28 cellular contexts compared by ENCODE assay signal in the genomic region with DNA sequence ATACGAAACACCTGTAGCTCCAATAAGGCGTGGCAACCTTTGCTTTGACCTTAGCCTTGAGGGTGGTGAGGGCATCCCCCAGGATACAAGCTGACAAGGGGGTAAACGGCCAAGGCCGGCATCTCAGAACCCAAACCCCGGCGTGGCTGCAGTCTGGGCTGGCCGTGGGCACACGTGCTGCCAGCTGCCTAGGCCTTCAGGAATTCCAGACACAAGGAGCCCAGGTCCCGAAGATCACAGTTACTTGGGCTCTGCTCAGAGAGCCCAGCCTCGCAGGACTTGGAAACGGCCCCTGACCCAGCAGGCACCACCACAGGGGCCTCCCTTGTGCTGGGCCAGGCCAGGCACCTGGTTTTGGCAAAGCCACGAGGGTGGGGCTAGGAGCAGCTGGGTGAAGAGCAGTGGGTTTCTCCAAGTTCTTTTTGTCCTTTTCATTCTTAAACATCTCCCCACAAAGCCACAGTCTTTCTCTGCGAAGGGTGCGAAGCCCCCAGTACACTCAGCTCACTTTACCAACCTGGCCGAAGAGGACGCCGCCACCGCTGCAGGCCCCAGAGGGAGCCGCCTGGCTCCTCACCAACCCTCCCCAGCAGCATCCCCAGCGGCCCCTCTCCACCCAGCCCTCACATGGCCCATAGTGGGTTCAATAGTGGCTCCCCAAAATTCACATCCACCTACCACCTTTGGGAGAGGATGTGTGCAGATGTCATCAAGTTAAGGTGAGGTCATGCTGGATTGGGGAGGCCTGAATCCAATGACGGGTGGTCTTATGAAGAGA.
"Had no signal": no experiment of that assay in that cellular context is flagged by ENCODE, and none has a peak within 500 bp of the region (broad histone marks: within the 10 kb centered on the region; RNA-seq: fewer than 3 reads in every experiment).

No MANE protein-coding gene starts in this region.

- H2AFZ ChIP-seq: hepatocyte had no signal

- ATAC-seq: foreskin keratinocyte; gastroesophageal sphincter; heart left ventricle; lower lobe of right lung; pancreas; right lobe of liver; stimulated activated effector memory CD8-positive, alpha-beta T cell treated with anti-CD3 and anti-CD28 coated beads, Interleukin-12 subunit alpha, Interleukin-12 subunit beta, amount 100 ng/mL, for 72 hours had no signal

- H3K4me3 Mint-ChIP-seq: nephron; stimulated activated effector memory CD8-positive, alpha-beta T cell treated with anti-CD3 and anti-CD28 coated beads, Interleukin-12 subunit alpha, Interleukin-12 subunit beta, amount 100 ng/mL, for 72 hours had no signal

- H3K27ac ChIP-seq: coronary artery, esophagus muscularis mucosa, foreskin keratinocyte, gastroesophageal sphincter, heart left ventricle, hepatocyte, left ventricle myocardium inferior, lower lobe of right lung, pancreas, right lobe of liver, stomach, thyroid gland, upper lobe of left lung, uterus had no signal

- H3K4me2 ChIP-seq: hepatocyte had no signal

- H3K79me2 ChIP-seq: hepatocyte had no signal

- H3K9me3 ChIP-seq: esophagus muscularis mucosa, gastroesophageal sphincter, heart left ventricle, left ventricle myocardium inferior, lower lobe of right lung, pancreas, right lobe of liver, stomach, thyroid gland, upper lobe of left lung, uterus had no signal

- FAIRE-seq: endothelial cell of umbilical vein, pancreas, small intestine had no signal

- H3K27me3 ChIP-seq: esophagus muscularis mucosa, foreskin keratinocyte, gastroesophageal sphincter, heart left ventricle, hepatocyte, pancreas, right lobe of liver, stomach, thyroid gland, upper lobe of left lung, uterus had no signal

- H3K27me3 Mint-ChIP-seq: naive B cell, progenitor cell of endocrine pancreas had no signal

- H3K4me3 ChIP-seq: coronary artery, esophagus muscularis mucosa, gastroesophageal sphincter, heart left ventricle, hepatocyte, left ventricle myocardium inferior, lower lobe of right lung, pancreas, right lobe of liver, stomach, thyroid gland, upper lobe of left lung, uterus had no signal

- H3K36me3 ChIP-seq: uterus had no signal

- DNase-seq: dermis blood vessel endothelial cell; effector memory CD4-positive, alpha-beta T cell; foreskin keratinocyte; heart left ventricle; left cardiac atrium; left ventricle myocardium inferior; lower lobe of right lung; naive B cell; occipital lobe; pancreas; right lobe of liver; small intestine; stimulated activated CD4-positive, alpha-beta T cell treated with anti-CD3 and anti-CD28 coated beads, Interleukin-12 subunit alpha, Interleukin-12 subunit beta, amount 100 ng/mL, for 4 hours; stimulated activated CD4-positive, alpha-beta T cell treated with anti-CD3 and anti-CD28 coated beads, Interleukin-2, amount 100 ng/mL, for 24 hours; stimulated activated CD4-positive, alpha-beta T cell treated with anti-CD3 and anti-CD28 coated beads, Interleukin-4, amount 100 ng/mL, for 24 hours; stimulated activated naive CD4-positive, alpha-beta T cell treated with Interleukin-2 at 50 U/mL for 16 hours; stomach; thyroid gland; upper lobe of left lung; uterus had no signal

- H3K9me3 Mint-ChIP-seq: naive B cell; nephron; stimulated activated effector memory CD8-positive, alpha-beta T cell treated with anti-CD3 and anti-CD28 coated beads, Interleukin-12 subunit alpha, Interleukin-12 subunit beta, amount 100 ng/mL, for 72 hours had no signal

- H3K4me1 Mint-ChIP-seq: nephron; stimulated activated effector memory CD8-positive, alpha-beta T cell treated with anti-CD3 and anti-CD28 coated beads, Interleukin-12 subunit alpha, Interleukin-12 subunit beta, amount 100 ng/mL, for 72 hours had no signal

- H3K27ac Mint-ChIP-seq: nephron; progenitor cell of endocrine pancreas; stimulated activated effector memory CD8-positive, alpha-beta T cell treated with anti-CD3 and anti-CD28 coated beads, Interleukin-12 subunit alpha, Interleukin-12 subunit beta, amount 100 ng/mL, for 72 hours had no signal

- H3K4me1 ChIP-seq: esophagus muscularis mucosa, foreskin keratinocyte, gastroesophageal sphincter, heart left ventricle, left ventricle myocardium inferior, lower lobe of right lung, pancreas, right lobe of liver, stomach, thyroid gland, upper lobe of left lung, uterus had no signal
